ENCODE assay signal across 9 cellular contexts in genomic region chr18:55780591-55781071, GRCh38.
A peak's percentile ranks its signal among the peaks of the same experiment; 100 is the strongest.
DNase-seq lines count a peak whose midpoint lies in the region; ATAC-seq and TF ChIP-seq lines count a peak whose summit lies in the region.
"Had no signal": no experiment of that assay in that cellular context is flagged by ENCODE, and none has a peak within 500 bp of the region (broad histone marks: within the 10 kb centered on the region; RNA-seq: fewer than 3 reads in every experiment).

No MANE protein-coding gene starts in this region.

- H3K4me1 Mint-ChIP-seq in MCF 10A (ENCODE audit: insufficient read depth, unreplicated experiment), result no peaks in the 10 kb centered on the region
- peaks cover 10% of the 10 kb centered on the region for H3K4me1 Mint-ChIP-seq in activated T-helper 1 cell treated with anti-CD3 and anti-CD28 coated beads, Interleukin-12 subunit alpha, Interleukin-12 subunit beta, Interleukin-2, Interleukin-4 antibody, amounts not matched to agents 30 ng/mL and 10 ng/mL and 1 ng/mL, durations not matched to agents 14 hours and 24 hours and 36 hours (ENCODE audit: low read depth)

- H3K4me1 ChIP-seq in breast epithelium (no peaks in the 10 kb centered on the region), mesodermal cell (ENCODE audit: control insufficient read depth, insufficient read depth, low read length, poor library complexity, severe bottlenecking) (peaks cover 23% of the 10 kb centered on the region), uterus (no peaks in the 10 kb centered on the region)

- ATAC-seq in GM18502 (IDR thresholded peaks at IDR 0.05; ENCODE audit: poor library complexity, unreplicated experiment), result no peak

- H3K4me3 Mint-ChIP-seq in MCF 10A (ENCODE audit: unreplicated experiment), result no peak overlapping the region
- no peak overlapping the region for H3K4me3 Mint-ChIP-seq in activated T-helper 1 cell treated with anti-CD3 and anti-CD28 coated beads, Interleukin-12 subunit alpha, Interleukin-12 subunit beta, Interleukin-2, Interleukin-4 antibody, amounts not matched to agents 30 ng/mL and 10 ng/mL and 1 ng/mL, durations not matched to agents 14 hours and 24 hours and 36 hours
- H3K4me3 Mint-ChIP-seq: activated CD4-positive, alpha-beta memory T cell treated with anti-CD3 and anti-CD28 coated beads for 36 hours had no signal

- CTCF ChIA-PET in MCF 10A (lab: Yijun Ruan, JAX), result no interaction called here

- BruUV-seq in MCF 10A (replicated peaks; lab: Mats Ljungman, UMichigan), result no TSS peak

- peaks cover 0 to 25% of the 10 kb centered on the region in 2 donors for H3K27me3 ChIP-seq in breast epithelium
- no peaks in the 10 kb centered on the region for H3K27me3 ChIP-seq in dorsolateral prefrontal cortex
- H3K27me3 ChIP-seq in uterus, result no peaks in the 10 kb centered on the region

- H3K27ac Mint-ChIP-seq in MCF 10A (ENCODE audit: low read depth, unreplicated experiment), result no peak overlapping the region
- H3K27ac Mint-ChIP-seq in activated T-helper 1 cell treated with anti-CD3 and anti-CD28 coated beads, Interleukin-12 subunit alpha, Interleukin-12 subunit beta, Interleukin-2, Interleukin-4 antibody, amounts not matched to agents 30 ng/mL and 10 ng/mL and 1 ng/mL, durations not matched to agents 14 hours and 24 hours and 36 hours, result no peak overlapping the region
- H3K27ac Mint-ChIP-seq: activated CD4-positive, alpha-beta memory T cell treated with anti-CD3 and anti-CD28 coated beads for 36 hours had no signal

- peak overlapping the region; percentile 60 to 71 for H3K27ac ChIP-seq in breast epithelium
- H3K27ac ChIP-seq in dorsolateral prefrontal cortex, result peak overlapping the region; percentile 79 to 96 (median 92)
- H3K27ac ChIP-seq in mesodermal cell (ENCODE audit: low read depth, low read length, severe bottlenecking), result no peak overlapping the region
- peak overlapping the region; percentile 79 to 86 for H3K27ac ChIP-seq in uterus

- H3K36me3 ChIP-seq in breast epithelium, result no peaks in the 10 kb centered on the region
- H3K36me3 ChIP-seq in mesodermal cell (ENCODE audit: control insufficient read depth, insufficient read depth, low read length), result no peaks in the 10 kb centered on the region
- H3K36me3 ChIP-seq in uterus, result no peaks in the 10 kb centered on the region

- H3K36me3 Mint-ChIP-seq in MCF 10A (ENCODE audit: insufficient read depth, unreplicated experiment), result no peaks in the 10 kb centered on the region
- no peaks in the 10 kb centered on the region for H3K36me3 Mint-ChIP-seq in activated T-helper 1 cell treated with anti-CD3 and anti-CD28 coated beads, Interleukin-12 subunit alpha, Interleukin-12 subunit beta, Interleukin-2, Interleukin-4 antibody, amounts not matched to agents 30 ng/mL and 10 ng/mL and 1 ng/mL, durations not matched to agents 14 hours and 24 hours and 36 hours (ENCODE audit: low read depth)
- H3K36me3 Mint-ChIP-seq: activated CD4-positive, alpha-beta memory T cell treated with anti-CD3 and anti-CD28 coated beads for 36 hours had no signal

- 20 to 27% methylated on average over 2 to 5 of the region's 8 CpGs for WGBS in mesodermal cell (ENCODE audit: insufficient coverage in 2 of 2), 2 experiments

- H3K9me3 Mint-ChIP-seq in MCF 10A (ENCODE audit: unreplicated experiment), result no peaks in the 10 kb centered on the region
- H3K9me3 Mint-ChIP-seq in activated T-helper 1 cell treated with anti-CD3 and anti-CD28 coated beads, Interleukin-12 subunit alpha, Interleukin-12 subunit beta, Interleukin-2, Interleukin-4 antibody, amounts not matched to agents 30 ng/mL and 10 ng/mL and 1 ng/mL, durations not matched to agents 14 hours and 24 hours and 36 hours, result no peaks in the 10 kb centered on the region
- H3K9me3 Mint-ChIP-seq: activated CD4-positive, alpha-beta memory T cell treated with anti-CD3 and anti-CD28 coated beads for 36 hours had no signal

- DNase-seq in breast epithelium (ENCODE audit: low spot score in 2 of 2) (no peak), MCF 10A (ENCODE audit: unreplicated experiment) (no peak), dorsolateral prefrontal cortex (no peak), uterus (no peak), NCI-H345 treated with DMSO at 0.1 percent for 48 hours (lab: John Stamatoyannopoulos, UW; ENCODE audit: unreplicated experiment) (no peak)
- no peak for DNase-seq in activated T-helper 1 cell treated with anti-CD3 and anti-CD28 coated beads, Interleukin-12 subunit alpha, Interleukin-12 subunit beta, Interleukin-2, Interleukin-4 antibody, amounts not matched to agents 30 ng/mL and 10 ng/mL and 1 ng/mL, durations not matched to agents 14 hours and 24 hours and 36 hours (ENCODE audit: low spot score)
- DNase-seq: activated CD4-positive, alpha-beta memory T cell treated with anti-CD3 and anti-CD28 coated beads for 36 hours had no signal

- intact Hi-C loops in breast epithelium (cut with DNase I; ENCODE audit: low total_unique reads) (no loop called here), MCF 10A (cut with micrococcal nuclease) (loop anchor here (1.0 kb wide), 1 partner anchor 365 kb away; no protein-coding TSS in a partner anchor), dorsolateral prefrontal cortex (cut with DNase I) (loop anchor here (2.0 to 10.0 kb wide), 12 partner anchors 82 to 797 kb away; partner anchors contain the start of gene TCF4 (in 2 of the 2)), uterus (cut with DNase I; ENCODE audit: low total_unique reads) (no loop called here)
- intact Hi-C loops in activated T-helper 1 cell treated with anti-CD3 and anti-CD28 coated beads, Interleukin-12 subunit alpha, Interleukin-12 subunit beta, Interleukin-2, Interleukin-4 antibody, amounts not matched to agents 30 ng/mL and 10 ng/mL and 1 ng/mL, durations not matched to agents 14 hours and 24 hours and 36 hours (cut with micrococcal nuclease), result no loop called here

- TF ChIP-seq CTCF in breast epithelium (IDR thresholded peaks at IDR 0.05) (no peak), MCF 10A (IDR thresholded peaks at IDR 0.05; ENCODE audit: unreplicated experiment) (no peak), dorsolateral prefrontal cortex (IDR thresholded peaks at IDR 0.05 in 54 of 56, conservative IDR thresholded peaks at IDR 0.05 in 2 of 56; ENCODE audit: low read depth in 1 of 56, partially characterized antibody in 56 of 56) (peak in 14 of 56 donors; percentile 2 to 45 (median 11)), uterus (IDR thresholded peaks at IDR 0.05) (no peak)

- no peaks in the 10 kb centered on the region for H3K9me3 ChIP-seq in breast epithelium
- no peaks in the 10 kb centered on the region for H3K9me3 ChIP-seq in mesodermal cell (ENCODE audit: control insufficient read depth, low read length)
- H3K9me3 ChIP-seq in uterus, result no peaks in the 10 kb centered on the region

- POLR2A ChIA-PET in MCF 10A (lab: Yijun Ruan, JAX), result no interaction called here

- H3K4me3 ChIP-seq in breast epithelium, result peak overlapping the region; percentile 45 to 74 (median 54)
- H3K4me3 ChIP-seq in dorsolateral prefrontal cortex, result peak overlapping the region; percentile 53 to 85 (median 74)
- H3K4me3 ChIP-seq in mesodermal cell (ENCODE audit: extremely low read depth, insufficient read depth, low read length, poor library complexity, severe bottlenecking), result peak overlapping the region; percentile 44
- peak overlapping the region; percentile 30 to 58 for H3K4me3 ChIP-seq in uterus

- no peak for TF ChIP-seq POLR2A in breast epithelium (IDR thresholded peaks at IDR 0.05)
- no peak for TF ChIP-seq POLR2A in uterus (IDR thresholded peaks at IDR 0.05)

- no peaks in the 10 kb centered on the region for H3K27me3 Mint-ChIP-seq in MCF 10A (ENCODE audit: insufficient read depth, unreplicated experiment)
- peaks cover 38% of the 10 kb centered on the region for H3K27me3 Mint-ChIP-seq in activated T-helper 1 cell treated with anti-CD3 and anti-CD28 coated beads, Interleukin-12 subunit alpha, Interleukin-12 subunit beta, Interleukin-2, Interleukin-4 antibody, amounts not matched to agents 30 ng/mL and 10 ng/mL and 1 ng/mL, durations not matched to agents 14 hours and 24 hours and 36 hours (ENCODE audit: insufficient read depth)

Comparison
In these comparisons a context has a peak if more than half of its experiments do, and no peak if none do; other contexts are left out.
1. intact Hi-C loops: an anchor here in MCF 10A (1.0 kb wide) and dorsolateral prefrontal cortex (2.0 to 10.0 kb wide); none called in breast epithelium, uterus and activated T-helper 1 cell treated with anti-CD3 and anti-CD28 coated beads, Interleukin-12 subunit alpha, Interleukin-12 subunit beta, Interleukin-2, Interleukin-4 antibody, amounts not matched to agents 30 ng/mL and 10 ng/mL and 1 ng/mL, durations not matched to agents 14 hours and 24 hours and 36 hours.